Comparison of ENCODE assay signal across 8 cellular contexts in genomic region chr2:43773876-43774613, GRCh38. TPM values are rescaled to one million over a fixed set of nuclear protein-coding genes. Genes with fewer than 3 reads are reported as not detected.
DNase-seq lines count a peak whose midpoint lies in the region; ATAC-seq and TF ChIP-seq lines count a peak whose summit lies in the region.

TSS of gene DYNC2LI1 (plus strand) at chr2:43774039. CDS start at chr2:43774139, 100 bp downstream.

- H3K27ac Mint-ChIP-seq in T-helper 2 cell treated with Interferon-gamma antibody and Interleukin-4, amounts not matched to agents 5 μg/mL and 100 μg/mL, for 36 hours, result peak within 1 kb of the TSS; percentile 90

- WGBS in right cardiac atrium, result under 1% methylated on average over 31 of the region's 31 CpGs

- H3K36me3 ChIP-seq in ascending aorta, result peaks cover 4 to 13% of the 10 kb centered on the region in 2 donors
- no peaks in the 10 kb centered on the region for H3K36me3 ChIP-seq in uterus

- intact Hi-C loops in ascending aorta (cut with DNase I), result loop anchor here (5.0 kb wide), 2 partner anchors 37 to 137 kb away; partner anchors contain the start of gene PLEKHH2
- intact Hi-C loops in right cardiac atrium (cut with DNase I), result loop anchor here in 2 of 4 donors (10.0 kb wide), 1 partner anchor 159 kb away; no protein-coding TSS in a partner anchor
- intact Hi-C loops in uterus (cut with DNase I; ENCODE audit: low total_unique reads), result no loop called here

- H3K27me3 ChIP-seq in ascending aorta (no peaks in the 10 kb centered on the region), right cardiac atrium (ENCODE audit: control insufficient read depth, insufficient read depth) (no peaks in the 10 kb centered on the region), uterus (no peaks in the 10 kb centered on the region)

- H3K9me3 ChIP-seq in ascending aorta, result no peaks in the 10 kb centered on the region
- H3K9me3 ChIP-seq in right cardiac atrium (ENCODE audit: control insufficient read depth, low read length), result no peaks in the 10 kb centered on the region
- H3K9me3 ChIP-seq in uterus, result no peaks in the 10 kb centered on the region

- peaks cover 20% of the 10 kb centered on the region for H3K4me1 Mint-ChIP-seq in T-helper 2 cell treated with Interferon-gamma antibody and Interleukin-4, amounts not matched to agents 5 μg/mL and 100 μg/mL, for 36 hours (ENCODE audit: low read depth)

- H3K4me1 ChIP-seq in ascending aorta, result no peaks in the 10 kb centered on the region
- H3K4me1 ChIP-seq in right cardiac atrium (ENCODE audit: control insufficient read depth, insufficient read depth, low read length), result peaks cover 4% of the 10 kb centered on the region
- H3K4me1 ChIP-seq in uterus, result no peaks in the 10 kb centered on the region

- TF ChIP-seq POLR2A in GM15510 (IDR thresholded peaks at IDR 0.05; ENCODE audit: borderline replicate concordance, extremely low read depth, insufficient read length) (peak; percentile 45), uterus (IDR thresholded peaks at IDR 0.05) (peak; percentile 49 to 70)

- no peaks in the 10 kb centered on the region for H3K27me3 Mint-ChIP-seq in T-helper 2 cell treated with Interferon-gamma antibody and Interleukin-4, amounts not matched to agents 5 μg/mL and 100 μg/mL, for 36 hours (ENCODE audit: low read depth)

- peak within 1 kb of the TSS; percentile 96 for H3K4me3 Mint-ChIP-seq in T-helper 2 cell treated with Interferon-gamma antibody and Interleukin-4, amounts not matched to agents 5 μg/mL and 100 μg/mL, for 36 hours

- H3K4me3 ChIP-seq in ascending aorta (peak within 1 kb of the TSS; percentile 60 to 85), right cardiac atrium (ENCODE audit: low read length) (peak within 1 kb of the TSS; percentile 99), uterus (peak within 1 kb of the TSS; percentile 80 to 86)

- DNase-seq in NCI-H1694 treated with DMSO at 0.1 percent for 48 hours (lab: John Stamatoyannopoulos, UW) (peak; percentile 67), ascending aorta (ENCODE audit: low spot score in 2 of 2) (peak; percentile 78 to 96), right cardiac atrium (peak; percentile 83 to 96 (median 95)), putamen (ENCODE audit: low spot score) (peak; percentile 89), uterus (peak; percentile 78 to 91)
- DNase-seq in T-helper 2 cell treated with Interferon-gamma antibody and Interleukin-4, amounts not matched to agents 5 μg/mL and 100 μg/mL, for 36 hours (ENCODE audit: low spot score), result peak; percentile 86

- H3K36me3 Mint-ChIP-seq in T-helper 2 cell treated with Interferon-gamma antibody and Interleukin-4, amounts not matched to agents 5 μg/mL and 100 μg/mL, for 36 hours (ENCODE audit: low read depth), result no peaks in the 10 kb centered on the region

- no peaks in the 10 kb centered on the region for H3K9me3 Mint-ChIP-seq in T-helper 2 cell treated with Interferon-gamma antibody and Interleukin-4, amounts not matched to agents 5 μg/mL and 100 μg/mL, for 36 hours

- H3K27ac ChIP-seq in ascending aorta (peak within 1 kb of the TSS; percentile 82 to 87), right cardiac atrium (ENCODE audit: low read length) (peak within 1 kb of the TSS; percentile 94), uterus (peak within 1 kb of the TSS; percentile 90 to 95)

- ATAC-seq in HG02884 (IDR thresholded peaks at IDR 0.05; ENCODE audit: unreplicated experiment), result peak; percentile 96
- peak; percentile 99 for ATAC-seq in right cardiac atrium

- TF ChIP-seq CTCF in ascending aorta (IDR thresholded peaks at IDR 0.05) (no peak), uterus (IDR thresholded peaks at IDR 0.05) (peak in 1 of 4 experiments; percentile 12)

RNA-seq across cellular contexts. Expression of gene DYNC2LI1, which starts in this region (rescaled TPM):
- 2.9 TPM for total RNA-seq in ascending aorta
- total RNA-seq in right cardiac atrium, result 10 to 100 TPM in 3 of 4 donors, 1 to 10 TPM in 1; 5.7 to 14.8 (median 12.6) TPM
- 18.2 TPM for polyA plus RNA-seq in right cardiac atrium
- 10 to 100 TPM; 27.0 to 83.8 (median 62.4) TPM for total RNA-seq in uterus

Comparison
In these comparisons a context has a peak if more than half of its experiments do, and no peak if none do; other contexts are left out.
1. Peak in every context shown above with its lines: DNase-seq, ATAC-seq, H3K4me3 ChIP-seq and H3K27ac ChIP-seq.